Comparison of ENCODE assay signal across 21 cellular contexts in the genomic region with DNA sequence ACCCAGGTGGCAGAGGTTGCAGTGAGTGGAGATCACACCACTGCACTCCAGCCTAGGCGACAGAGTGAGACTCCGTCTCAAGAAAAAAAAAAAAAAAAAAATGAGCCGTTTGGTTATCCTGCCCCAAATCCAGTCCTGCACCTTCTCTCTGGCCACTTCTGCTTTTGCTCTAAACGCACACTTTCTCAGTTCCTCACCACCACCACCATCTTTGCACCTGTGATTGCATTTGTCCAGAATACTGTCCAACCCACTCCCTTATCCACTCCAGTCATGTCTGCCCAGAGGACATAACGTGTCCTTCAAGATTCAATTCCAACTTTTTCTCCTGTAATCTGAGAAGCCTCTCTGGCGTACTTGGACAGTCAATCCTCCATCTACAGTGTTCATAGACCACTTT. TPM values are rescaled to one million over a fixed set of nuclear protein-coding genes. Genes with fewer than 3 reads are reported as not detected.
DNase-seq lines count a peak whose midpoint lies in the region; ATAC-seq and TF ChIP-seq lines count a peak whose summit lies in the region.
"Had no signal": no experiment of that assay in that cellular context is flagged by ENCODE, and none has a peak within 500 bp of the region (broad histone marks: within the 10 kb centered on the region; RNA-seq: fewer than 3 reads in every experiment).

No MANE protein-coding gene starts in this region.

- DNase-seq in OCI-LY7 (ENCODE audit: low spot score) (peak; percentile 84), neural crest cell (ENCODE audit: low read depth, low spot score) (no peak), H4 (ENCODE audit: low spot score) (no peak), right cardiac atrium (no peak), NCI-H524 treated with DMSO at 0.1 percent for 48 hours (lab: John Stamatoyannopoulos, UW) (no peak), hippocampal formation (lab: John Stamatoyannopoulos, UW) (no peak)
- DNase-seq: activated CD4-positive, alpha-beta T cell treated with anti-CD3 and anti-CD28 coated beads, Interleukin-2, amount 10 ng/mL, durations not matched to agents 7 days and 5 days; activated T-cell treated with anti-CD3 and anti-CD28 coated beads for 4 hours; DMS79 treated with DMSO at 0.1 percent for 48 hours; heart right ventricle; NCI-H2107; NCI-H774; pancreas; stimulated activated CD4-positive, alpha-beta T cell treated with anti-CD3 and anti-CD28 coated beads, Interleukin-4, amount 100 ng/mL, for 4 hours; transverse colon had no signal

- intact Hi-C loops in OCI-LY7 (cut with micrococcal nuclease; ENCODE audit: unreplicated experiment) (loop anchor here (5.0 to 10.0 kb wide), 2 partner anchors 350 to 1177 kb away; partner anchors contain the start of genes FLVCR1 and TRAF5), right cardiac atrium (cut with DNase I) (no loop called here)

- 55% methylated on average over 6 of the region's 6 CpGs for WGBS in right cardiac atrium

- H3K9me3 Mint-ChIP-seq in neural crest cell = no peaks in the 10 kb centered on the region
- H3K9me3 Mint-ChIP-seq: activated CD4-positive, alpha-beta T cell treated with anti-CD3 and anti-CD28 coated beads, Interleukin-2, amount 10 ng/mL, durations not matched to agents 7 days and 5 days; activated naive CD4-positive, alpha-beta T cell treated with anti-CD3 and anti-CD28 coated beads, Interleukin-2, amount 50 U/mL, for 72 hours had no signal

- H3K79me2 ChIP-seq in OCI-LY7 (ENCODE audit: insufficient read depth, low read depth, low read length) = peaks cover 23% of the 10 kb centered on the region

- H3K9me2 ChIP-seq in OCI-LY7 (ENCODE audit: insufficient read depth, low read length) = no peaks in the 10 kb centered on the region

- no peaks in the 10 kb centered on the region for H3K27me3 Mint-ChIP-seq in neural crest cell (ENCODE audit: low read depth)
- H3K27me3 Mint-ChIP-seq: activated CD4-positive, alpha-beta T cell treated with anti-CD3 and anti-CD28 coated beads, Interleukin-2, amount 10 ng/mL, durations not matched to agents 7 days and 5 days had no signal

- no peaks in the 10 kb centered on the region for H3K36me3 Mint-ChIP-seq in neural crest cell (ENCODE audit: low read depth)

- H3K4me3 ChIP-seq in OCI-LY7 (ENCODE audit: low read depth, low read length, poor library complexity, severe bottlenecking) (no peak overlapping the region), right cardiac atrium (ENCODE audit: low read length) (no peak overlapping the region)
- H3K4me3 ChIP-seq: BLaER1, breast epithelium, heart right ventricle, pancreas, skin epidermis, transverse colon had no signal

- TF ChIP-seq CTCF in OCI-LY7 (conservative IDR thresholded peaks at IDR 0.05; ENCODE audit: low read length) (no peak), neural crest cell (conservative IDR thresholded peaks at IDR 0.05) (no peak)

- POLR2A ChIA-PET in OCI-LY7 (lab: Charles Lee) = interaction anchor here (1.6 to 5.3 kb wide), 3 partner anchors 8 to 358 kb away, joined by 4 to 30 read pairs (median 5); partner anchors contain the start of genes DTL and INTS7

- H3K4me3 Mint-ChIP-seq in neural crest cell = peak overlapping the region; percentile 67
- H3K4me3 Mint-ChIP-seq: activated CD4-positive, alpha-beta T cell treated with anti-CD3 and anti-CD28 coated beads, Interleukin-2, amount 10 ng/mL, durations not matched to agents 7 days and 5 days had no signal

- peaks cover 10% of the 10 kb centered on the region for H4K20me1 ChIP-seq in OCI-LY7 (ENCODE audit: insufficient read depth, low read length)
- H4K20me1 ChIP-seq: BLaER1 had no signal

- CTCF ChIA-PET in OCI-LY7 (lab: Charles Lee; ENCODE audit: unreplicated experiment) = interaction anchor here (1.5 kb wide), 1 partner anchor 21 kb away, joined by 4 read pairs; no protein-coding TSS in a partner anchor

- no peak overlapping the region for H3K27ac Mint-ChIP-seq in neural crest cell (ENCODE audit: unreplicated experiment)
- H3K27ac Mint-ChIP-seq: activated CD4-positive, alpha-beta T cell treated with anti-CD3 and anti-CD28 coated beads, Interleukin-2, amount 10 ng/mL, durations not matched to agents 7 days and 5 days; activated naive CD4-positive, alpha-beta T cell treated with anti-CD3 and anti-CD28 coated beads, Interleukin-2, amount 50 U/mL, for 72 hours had no signal

- no TSS peak for BruUV-seq in OCI-LY7 (replicated peaks; lab: Mats Ljungman, UMichigan)

- H3K36me3 ChIP-seq in OCI-LY7 (ENCODE audit: insufficient read depth, low read length) = peaks cover 15% of the 10 kb centered on the region
- H3K36me3 ChIP-seq: breast epithelium, heart right ventricle, pancreas, transverse colon had no signal

- ATAC-seq in GM18909 (IDR thresholded peaks at IDR 0.05; ENCODE audit: poor library complexity, unreplicated experiment) = peak; percentile 37
- peak; percentile 22 for ATAC-seq in HG03280 (IDR thresholded peaks at IDR 0.05; ENCODE audit: unreplicated experiment)
- ATAC-seq in right cardiac atrium = no peak
- ATAC-seq: activated naive CD4-positive, alpha-beta T cell treated with anti-CD3 and anti-CD28 coated beads, Interleukin-2, amount 50 U/mL, for 72 hours; heart right ventricle; pancreas had no signal

- H3K27ac ChIP-seq in OCI-LY7 (ENCODE audit: low read depth, low read length, poor library complexity, severe bottlenecking) (peak overlapping the region; percentile 79), right cardiac atrium (ENCODE audit: low read length) (no peak overlapping the region)
- H3K27ac ChIP-seq: BLaER1, breast epithelium, heart right ventricle, pancreas, skin epidermis, transverse colon had no signal

- peaks cover 32% of the 10 kb centered on the region for H3K4me1 Mint-ChIP-seq in neural crest cell

- no peaks in the 10 kb centered on the region for H3K9me3 ChIP-seq in OCI-LY7 (ENCODE audit: low read length)
- no peaks in the 10 kb centered on the region for H3K9me3 ChIP-seq in right cardiac atrium (ENCODE audit: control insufficient read depth, low read length)
- H3K9me3 ChIP-seq: BLaER1, breast epithelium, heart right ventricle, pancreas, transverse colon had no signal

- peak overlapping the region; percentile 92 for H3K4me2 ChIP-seq in OCI-LY7 (ENCODE audit: low read length)
- H3K4me2 ChIP-seq: BLaER1 had no signal

- H3K27me3 ChIP-seq in right cardiac atrium (ENCODE audit: control insufficient read depth, insufficient read depth) = no peaks in the 10 kb centered on the region
- H3K27me3 ChIP-seq: BLaER1, breast epithelium, heart right ventricle, pancreas, transverse colon had no signal

- H2AFZ ChIP-seq in OCI-LY7 (ENCODE audit: low read length) = peak overlapping the region; percentile 79

- H3K4me1 ChIP-seq in OCI-LY7 (ENCODE audit: insufficient read depth, low read length, poor library complexity, severe bottlenecking) (peaks cover 69% of the 10 kb centered on the region), right cardiac atrium (ENCODE audit: control insufficient read depth, insufficient read depth, low read length) (no peaks in the 10 kb centered on the region)

RNA-seq across cellular contexts. Expression of gene NEK2, which starts 2.2 kb away (rescaled TPM):
- total RNA-seq in OCI-LY7 (2014; rRNA removed; shearing (Covaris generic)) = 55.9 and 72.4 TPM in 2 replicates
- 69.0 and 74.6 TPM in 2 replicates for total RNA-seq in OCI-LY7 (2022)
- 27.1 and 31.0 TPM in 2 replicates for total RNA-seq in neural crest cell
- total RNA-seq in H4 (2014; rRNA removed; shearing (Covaris generic)) = 37.0 and 53.1 TPM in 2 replicates
- total RNA-seq in right cardiac atrium = under 1 TPM in 3 of 4 donors, not detected in 1; 0.25 to 0.80 (median 0.44) TPM
- polyA plus RNA-seq in right cardiac atrium = not detected

Comparison
In these comparisons a context has a peak if more than half of its experiments do, and no peak if none do; other contexts are left out.
1. ATAC-seq: peak in GM18909 (single experiment) and HG03280 (single experiment); none in right cardiac atrium (0 of 2).
2. RNA of gene NEK2, which starts 2.2 kb away (total RNA-seq): 55.9 to 74.6 TPM in OCI-LY7, 37.0 to 53.1 TPM in H4 and 27.1 to 31.0 TPM in neural crest cell; 0.25 to 0.80 TPM in right cardiac atrium; every median in the first group is over 10 times any median in the second.